ENCODE assay signal across 24 cellular contexts in genomic region chr6:162488444-162488843, GRCh38.
"Had no signal": no experiment of that assay in that cellular context is flagged by ENCODE, and none has a peak within 500 bp of the region (broad histone marks: within the 10 kb centered on the region; RNA-seq: fewer than 3 reads in every experiment).

No MANE protein-coding gene starts in this region.

- DNase-seq: activated CD4-positive, alpha-beta T cell treated with anti-CD3 and anti-CD28 coated beads for 1 hour; activated CD4-positive, alpha-beta T cell treated with anti-CD3 and anti-CD28 coated beads, Interleukin-2, amount 50 U/mL, for 4 hours; activated CD8-positive, alpha-beta memory T cell treated with anti-CD3 and anti-CD28 coated beads for 24 hours; activated CD8-positive, alpha-beta memory T cell treated with anti-CD3 and anti-CD28 coated beads, Interleukin-2, amount 50 U/mL, for 4 hours; activated naive CD4-positive, alpha-beta T cell; activated T-cell treated with anti-CD3 and anti-CD28 coated beads, Interleukin-2, amount 50 U/mL, for 24 hours; adrenal gland; colonic mucosa; dorsolateral prefrontal cortex; effector memory CD8-positive, alpha-beta T cell; pancreas; right cardiac atrium; stimulated activated CD4-positive, alpha-beta T cell treated with anti-CD3 and anti-CD28 coated beads, Interleukin-2, amount 100 ng/mL, for 24 hours; testis; trophoblast cell; WERI-Rb-1 had no signal

- H3K9me3 ChIP-seq: adrenal gland, breast epithelium, colonic mucosa, pancreas, testis, vagina had no signal

- H3K27ac ChIP-seq: adrenal gland, breast epithelium, colonic mucosa, dorsolateral prefrontal cortex, pancreas, testis, vagina, WERI-Rb-1 had no signal

- H3K4me1 Mint-ChIP-seq: stimulated activated effector memory CD8-positive, alpha-beta T cell treated with anti-CD3 and anti-CD28 coated beads, Interleukin-12 subunit alpha, Interleukin-12 subunit beta, amount 100 ng/mL, for 72 hours had no signal

- H3K27me3 ChIP-seq: adrenal gland, breast epithelium, colonic mucosa, dorsolateral prefrontal cortex, pancreas, testis, vagina had no signal

- H3K4me3 ChIP-seq: adrenal gland, breast epithelium, colonic mucosa, dorsolateral prefrontal cortex, pancreas, testis, vagina had no signal

- H3K36me3 ChIP-seq: adrenal gland, breast epithelium, colonic mucosa, pancreas, vagina, WERI-Rb-1 had no signal

- H3K27me3 Mint-ChIP-seq: activated naive CD8-positive, alpha-beta T cell; activated T-cell treated with anti-CD3 and anti-CD28 coated beads, Interleukin-2, amount 50 U/mL, for 24 hours; effector memory CD8-positive, alpha-beta T cell; natural killer cell treated with Interleukin-12 subunit alpha and Interleukin-12 subunit beta and Interleukin-15 and Interleukin-18, amount 100 ng/mL, for 72 hours had no signal

- H3K36me3 Mint-ChIP-seq: natural killer cell treated with Interleukin-12 subunit alpha and Interleukin-12 subunit beta and Interleukin-15 and Interleukin-18, amount 100 ng/mL, for 72 hours; stimulated activated effector memory CD8-positive, alpha-beta T cell treated with anti-CD3 and anti-CD28 coated beads, Interleukin-12 subunit alpha, Interleukin-12 subunit beta, amount 100 ng/mL, for 72 hours had no signal

- H3K27ac Mint-ChIP-seq: activated naive CD8-positive, alpha-beta T cell; activated T-cell treated with anti-CD3 and anti-CD28 coated beads, Interleukin-2, amount 50 U/mL, for 24 hours; activated T-helper 2 cell treated with anti-CD3 and anti-CD28 coated beads, Interferon-gamma antibody, Interleukin-2, Interleukin-4, amounts not matched to agents 10 μg/mL and 5 μg/mL and 100 μg/mL, durations not matched to agents 14 hours and 24 hours and 36 hours; effector memory CD8-positive, alpha-beta T cell; natural killer cell treated with Interleukin-12 subunit alpha and Interleukin-12 subunit beta and Interleukin-15 and Interleukin-18, amount 100 ng/mL, for 72 hours; stimulated activated effector memory CD8-positive, alpha-beta T cell treated with anti-CD3 and anti-CD28 coated beads, Interleukin-12 subunit alpha, Interleukin-12 subunit beta, amount 100 ng/mL, for 72 hours; T-helper 2 cell treated with Interferon-gamma antibody and Interleukin-4, amounts not matched to agents 5 μg/mL and 100 μg/mL, for 36 hours had no signal

- H3K4me1 ChIP-seq: adrenal gland, breast epithelium, colonic mucosa, pancreas, testis, vagina had no signal

- H3K4me3 Mint-ChIP-seq: activated naive CD8-positive, alpha-beta T cell; activated T-cell treated with anti-CD3 and anti-CD28 coated beads, Interleukin-2, amount 50 U/mL, for 24 hours; effector memory CD8-positive, alpha-beta T cell; natural killer cell treated with Interleukin-12 subunit alpha and Interleukin-12 subunit beta and Interleukin-15 and Interleukin-18, amount 100 ng/mL, for 72 hours; stimulated activated effector memory CD8-positive, alpha-beta T cell treated with anti-CD3 and anti-CD28 coated beads, Interleukin-12 subunit alpha, Interleukin-12 subunit beta, amount 100 ng/mL, for 72 hours; T-helper 2 cell treated with Interferon-gamma antibody and Interleukin-4, amounts not matched to agents 5 μg/mL and 100 μg/mL, for 36 hours had no signal

- ATAC-seq: effector memory CD8-positive, alpha-beta T cell; esophagus mucosa; natural killer cell treated with Interleukin-12 subunit alpha and Interleukin-12 subunit beta and Interleukin-15 and Interleukin-18, amount 100 ng/mL, for 72 hours; pancreas; right cardiac atrium; stimulated activated effector memory CD8-positive, alpha-beta T cell treated with anti-CD3 and anti-CD28 coated beads, Interleukin-12 subunit alpha, Interleukin-12 subunit beta, amount 100 ng/mL, for 72 hours had no signal
